1 cellular context compared by ENCODE assay signal in genomic region chr17:39464639-39465181, GRCh38.
TF ChIP-seq lines count a peak whose summit lies in the region.

No MANE protein-coding gene starts in this region.

TF ChIP-seq in HEK293, 187 proteins besides CTCF, POLR2A, EP300 and RAD21 (continued from another document):
- 0 out of 2 replicates have a peak, but pooled peaks have one; percentile 12 for TF ChIP-seq ZNF600 (tag by site-specific recombination; IDR thresholded peaks at IDR 0.05)
- TF ChIP-seq KLF7 (tag by site-specific recombination; IDR thresholded peaks at IDR 0.05; ENCODE audit: borderline replicate concordance), result 0 out of 2 replicates have a peak, but pooled peaks have one; percentile 20
- peak; percentile 89 for TF ChIP-seq ZNF18 (tag by site-specific recombination; IDR thresholded peaks at IDR 0.05)
- TF ChIP-seq KLF1 (tag by site-specific recombination; IDR thresholded peaks at IDR 0.05), result 0 out of 2 replicates have a peak, but pooled peaks have one; percentile 47
- TF ChIP-seq EGR2 (tag by site-specific recombination; IDR thresholded peaks at IDR 0.05; ENCODE audit: low read depth), result 0 out of 2 replicates have a peak, but pooled peaks have one; percentile 19
- peak; percentile 93 for TF ChIP-seq ZNF121 (tag by site-specific recombination; IDR thresholded peaks at IDR 0.05)
- TF ChIP-seq ZSCAN5A (tag by site-specific recombination; IDR thresholded peaks at IDR 0.05), result 0 out of 2 replicates have a peak, but pooled peaks have one; percentile 42
